In the genomic region with DNA sequence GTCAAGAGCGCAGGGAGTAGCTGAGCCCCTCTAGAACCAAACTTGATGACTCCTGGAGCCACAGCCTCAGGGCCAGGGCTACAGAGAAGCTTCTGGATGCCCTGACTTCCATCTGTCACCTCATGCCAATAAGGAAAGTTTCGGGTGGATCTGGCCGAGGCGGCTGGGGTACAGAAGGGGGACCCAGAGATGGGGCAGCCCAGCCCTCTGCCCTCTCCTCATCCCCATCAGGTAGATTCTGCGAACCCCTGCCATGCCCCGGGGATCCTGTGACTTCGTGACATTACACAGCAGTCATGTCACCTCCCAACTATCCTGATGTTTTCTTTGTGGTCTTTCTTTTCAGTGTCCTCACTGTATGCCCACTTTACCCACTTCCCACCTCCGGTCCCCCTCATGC, we compare ENCODE assay signal across 1 cellular context.
TF ChIP-seq lines count a peak whose summit lies in the region.

No MANE protein-coding gene starts in this region.

TF ChIP-seq in HepG2, 621 proteins besides CTCF, POLR2A, EP300 and RAD21:
- TF ChIP-seq, protein P1, sequence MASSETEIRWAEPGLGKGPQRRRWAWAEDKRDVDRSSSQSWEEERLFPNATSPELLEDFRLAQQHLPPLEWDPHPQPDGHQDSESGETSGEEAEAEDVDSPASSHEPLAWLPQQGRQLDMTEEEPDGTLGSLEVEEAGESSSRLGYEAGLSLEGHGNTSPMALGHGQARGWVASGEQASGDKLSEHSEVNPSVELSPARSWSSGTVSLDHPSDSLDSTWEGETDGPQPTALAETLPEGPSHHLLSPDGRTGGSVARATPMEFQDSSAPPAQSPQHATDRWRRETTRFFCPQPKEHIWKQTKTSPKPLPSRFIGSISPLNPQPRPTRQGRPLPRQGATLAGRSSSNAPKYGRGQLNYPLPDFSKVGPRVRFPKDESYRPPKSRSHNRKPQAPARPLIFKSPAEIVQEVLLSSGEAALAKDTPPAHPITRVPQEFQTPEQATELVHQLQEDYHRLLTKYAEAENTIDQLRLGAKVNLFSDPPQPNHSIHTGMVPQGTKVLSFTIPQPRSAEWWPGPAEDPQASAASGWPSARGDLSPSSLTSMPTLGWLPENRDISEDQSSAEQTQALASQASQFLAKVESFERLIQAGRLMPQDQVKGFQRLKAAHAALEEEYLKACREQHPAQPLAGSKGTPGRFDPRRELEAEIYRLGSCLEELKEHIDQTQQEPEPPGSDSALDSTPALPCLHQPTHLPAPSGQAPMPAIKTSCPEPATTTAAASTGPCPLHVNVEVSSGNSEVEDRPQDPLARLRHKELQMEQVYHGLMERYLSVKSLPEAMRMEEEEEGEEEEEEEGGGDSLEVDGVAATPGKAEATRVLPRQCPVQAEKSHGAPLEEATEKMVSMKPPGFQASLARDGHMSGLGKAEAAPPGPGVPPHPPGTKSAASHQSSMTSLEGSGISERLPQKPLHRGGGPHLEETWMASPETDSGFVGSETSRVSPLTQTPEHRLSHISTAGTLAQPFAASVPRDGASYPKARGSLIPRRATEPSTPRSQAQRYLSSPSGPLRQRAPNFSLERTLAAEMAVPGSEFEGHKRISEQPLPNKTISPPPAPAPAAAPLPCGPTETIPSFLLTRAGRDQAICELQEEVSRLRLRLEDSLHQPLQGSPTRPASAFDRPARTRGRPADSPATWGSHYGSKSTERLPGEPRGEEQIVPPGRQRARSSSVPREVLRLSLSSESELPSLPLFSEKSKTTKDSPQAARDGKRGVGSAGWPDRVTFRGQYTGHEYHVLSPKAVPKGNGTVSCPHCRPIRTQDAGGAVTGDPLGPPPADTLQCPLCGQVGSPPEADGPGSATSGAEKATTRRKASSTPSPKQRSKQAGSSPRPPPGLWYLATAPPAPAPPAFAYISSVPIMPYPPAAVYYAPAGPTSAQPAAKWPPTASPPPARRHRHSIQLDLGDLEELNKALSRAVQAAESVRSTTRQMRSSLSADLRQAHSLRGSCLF (CRISPR knock-in tag; IDR thresholded peaks at IDR 0.05; ENCODE audit: borderline replicate concordance): no peak
- no peak for TF ChIP-seq ZNF12 (CRISPR knock-in tag; IDR thresholded peaks at IDR 0.05)
- TF ChIP-seq REPIN1 (CRISPR knock-in tag; IDR thresholded peaks at IDR 0.05; ENCODE audit: borderline replicate concordance, low read depth): no peak
- TF ChIP-seq ATRX (CRISPR knock-in tag; IDR thresholded peaks at IDR 0.05; ENCODE audit: borderline replicate concordance): no peak
- TF ChIP-seq ZNF264 (CRISPR knock-in tag; IDR thresholded peaks at IDR 0.05): no peak
- no peak for TF ChIP-seq ATAD3A (CRISPR knock-in tag; IDR thresholded peaks at IDR 0.05)
- TF ChIP-seq ZNF773 (CRISPR knock-in tag; IDR thresholded peaks at IDR 0.05; ENCODE audit: borderline replicate concordance): no peak
- no peak for TF ChIP-seq ZMYM2 (CRISPR knock-in tag; IDR thresholded peaks at IDR 0.05)
- TF ChIP-seq, protein P2, sequence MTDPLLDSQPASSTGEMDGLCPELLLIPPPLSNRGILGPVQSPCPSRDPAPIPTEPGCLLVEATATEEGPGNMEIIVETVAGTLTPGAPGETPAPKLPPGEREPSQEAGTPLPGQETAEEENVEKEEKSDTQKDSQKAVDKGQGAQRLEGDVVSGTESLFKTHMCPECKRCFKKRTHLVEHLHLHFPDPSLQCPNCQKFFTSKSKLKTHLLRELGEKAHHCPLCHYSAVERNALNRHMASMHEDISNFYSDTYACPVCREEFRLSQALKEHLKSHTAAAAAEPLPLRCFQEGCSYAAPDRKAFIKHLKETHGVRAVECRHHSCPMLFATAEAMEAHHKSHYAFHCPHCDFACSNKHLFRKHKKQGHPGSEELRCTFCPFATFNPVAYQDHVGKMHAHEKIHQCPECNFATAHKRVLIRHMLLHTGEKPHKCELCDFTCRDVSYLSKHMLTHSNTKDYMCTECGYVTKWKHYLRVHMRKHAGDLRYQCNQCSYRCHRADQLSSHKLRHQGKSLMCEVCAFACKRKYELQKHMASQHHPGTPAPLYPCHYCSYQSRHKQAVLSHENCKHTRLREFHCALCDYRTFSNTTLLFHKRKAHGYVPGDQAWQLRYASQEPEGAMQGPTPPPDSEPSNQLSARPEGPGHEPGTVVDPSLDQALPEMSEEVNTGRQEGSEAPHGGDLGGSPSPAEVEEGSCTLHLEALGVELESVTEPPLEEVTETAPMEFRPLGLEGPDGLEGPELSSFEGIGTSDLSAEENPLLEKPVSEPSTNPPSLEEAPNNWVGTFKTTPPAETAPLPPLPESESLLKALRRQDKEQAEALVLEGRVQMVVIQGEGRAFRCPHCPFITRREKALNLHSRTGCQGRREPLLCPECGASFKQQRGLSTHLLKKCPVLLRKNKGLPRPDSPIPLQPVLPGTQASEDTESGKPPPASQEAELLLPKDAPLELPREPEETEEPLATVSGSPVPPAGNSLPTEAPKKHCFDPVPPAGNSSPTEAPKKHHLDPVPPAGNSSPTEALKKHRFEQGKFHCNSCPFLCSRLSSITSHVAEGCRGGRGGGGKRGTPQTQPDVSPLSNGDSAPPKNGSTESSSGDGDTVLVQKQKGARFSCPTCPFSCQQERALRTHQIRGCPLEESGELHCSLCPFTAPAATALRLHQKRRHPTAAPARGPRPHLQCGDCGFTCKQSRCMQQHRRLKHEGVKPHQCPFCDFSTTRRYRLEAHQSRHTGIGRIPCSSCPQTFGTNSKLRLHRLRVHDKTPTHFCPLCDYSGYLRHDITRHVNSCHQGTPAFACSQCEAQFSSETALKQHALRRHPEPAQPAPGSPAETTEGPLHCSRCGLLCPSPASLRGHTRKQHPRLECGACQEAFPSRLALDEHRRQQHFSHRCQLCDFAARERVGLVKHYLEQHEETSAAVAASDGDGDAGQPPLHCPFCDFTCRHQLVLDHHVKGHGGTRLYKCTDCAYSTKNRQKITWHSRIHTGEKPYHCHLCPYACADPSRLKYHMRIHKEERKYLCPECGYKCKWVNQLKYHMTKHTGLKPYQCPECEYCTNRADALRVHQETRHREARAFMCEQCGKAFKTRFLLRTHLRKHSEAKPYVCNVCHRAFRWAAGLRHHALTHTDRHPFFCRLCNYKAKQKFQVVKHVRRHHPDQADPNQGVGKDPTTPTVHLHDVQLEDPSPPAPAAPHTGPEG (CRISPR knock-in tag; IDR thresholded peaks at IDR 0.05): no peak
- no peak for TF ChIP-seq TOE1 (CRISPR knock-in tag; IDR thresholded peaks at IDR 0.05)
